Comparison of ENCODE assay signal across 1 cellular context in the genomic region with DNA sequence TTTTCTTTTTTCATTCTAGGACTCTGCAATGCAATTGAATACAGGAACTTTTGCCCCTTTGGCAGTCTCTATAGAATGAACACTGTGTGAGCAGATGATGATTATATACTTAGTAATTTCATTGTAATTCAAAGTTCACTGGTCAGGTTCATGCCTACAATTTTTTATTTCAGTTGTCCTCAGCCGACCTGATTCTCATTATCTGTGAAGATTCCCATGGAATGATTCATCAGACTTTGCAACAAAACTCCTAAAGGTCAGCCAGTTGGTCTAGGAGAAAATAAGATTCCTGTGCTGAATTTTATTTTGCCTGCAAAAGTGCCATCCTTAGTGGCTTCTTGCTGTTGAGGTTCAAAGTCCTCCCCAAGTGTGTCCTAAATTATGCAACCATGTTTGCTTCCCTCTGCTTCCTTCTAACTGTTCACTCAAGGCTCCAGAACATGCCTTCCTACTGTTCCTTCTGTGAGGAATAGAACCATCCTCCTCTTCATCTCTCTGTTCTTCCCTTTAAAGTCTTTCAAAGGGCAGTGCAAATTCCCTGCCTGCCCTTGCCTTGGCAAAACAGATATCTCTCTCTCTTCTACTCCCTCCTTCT.
TF ChIP-seq lines count a peak whose summit lies in the region.

No MANE protein-coding gene starts in this region.

TF ChIP-seq in A549, 52 proteins besides CTCF, POLR2A, EP300 and RAD21 (continued from another document):
- TF ChIP-seq, protein P1, sequence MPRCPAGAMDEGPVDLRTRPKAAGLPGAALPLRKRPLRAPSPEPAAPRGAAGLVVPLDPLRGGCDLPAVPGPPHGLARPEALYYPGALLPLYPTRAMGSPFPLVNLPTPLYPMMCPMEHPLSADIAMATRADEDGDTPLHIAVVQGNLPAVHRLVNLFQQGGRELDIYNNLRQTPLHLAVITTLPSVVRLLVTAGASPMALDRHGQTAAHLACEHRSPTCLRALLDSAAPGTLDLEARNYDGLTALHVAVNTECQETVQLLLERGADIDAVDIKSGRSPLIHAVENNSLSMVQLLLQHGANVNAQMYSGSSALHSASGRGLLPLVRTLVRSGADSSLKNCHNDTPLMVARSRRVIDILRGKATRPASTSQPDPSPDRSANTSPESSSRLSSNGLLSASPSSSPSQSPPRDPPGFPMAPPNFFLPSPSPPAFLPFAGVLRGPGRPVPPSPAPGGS (IDR thresholded peaks at IDR 0.05): no peak
TF ChIP-seq in A549: peak in this region for 5.
